In the genomic region with DNA sequence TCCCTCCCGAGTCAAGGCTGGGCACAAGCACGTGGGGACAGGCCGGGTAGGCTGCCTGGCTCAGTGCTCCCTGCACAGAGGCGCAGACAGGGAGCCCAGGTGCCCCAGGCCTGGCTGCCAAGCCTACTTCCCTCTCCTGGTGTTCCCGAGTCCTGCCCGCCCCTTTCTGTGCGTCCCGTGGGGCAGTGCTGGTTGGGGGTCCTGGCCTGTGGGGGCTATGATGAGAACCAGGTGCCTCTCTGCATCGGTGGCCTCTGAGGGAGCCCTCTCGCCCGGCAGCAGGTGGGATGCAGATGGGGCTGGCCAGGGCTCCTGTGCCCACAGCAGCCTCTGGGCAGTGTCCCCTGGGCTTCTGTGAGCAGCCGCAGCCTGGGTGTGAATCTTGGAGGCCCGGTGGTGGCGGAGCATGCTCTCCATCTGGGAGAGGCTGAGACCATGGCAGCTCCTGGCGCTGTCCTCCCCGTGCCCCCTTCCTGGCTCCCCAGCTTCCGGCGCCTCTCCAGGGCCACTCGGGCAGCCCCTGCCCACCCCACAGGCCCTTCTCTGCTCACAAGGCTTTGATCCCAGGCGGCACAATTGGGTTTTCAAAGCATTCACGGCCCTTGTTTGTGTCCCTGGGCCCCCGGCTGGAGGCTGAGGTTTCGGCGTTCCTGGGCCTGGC, we compare ENCODE assay signal across 1 cellular context.
TF ChIP-seq lines count a peak whose summit lies in the region.

No MANE protein-coding gene starts in this region.

TF ChIP-seq in HepG2, 621 proteins besides CTCF, POLR2A, EP300 and RAD21 (continued from another document and continues in another):
- TF ChIP-seq, protein P1, sequence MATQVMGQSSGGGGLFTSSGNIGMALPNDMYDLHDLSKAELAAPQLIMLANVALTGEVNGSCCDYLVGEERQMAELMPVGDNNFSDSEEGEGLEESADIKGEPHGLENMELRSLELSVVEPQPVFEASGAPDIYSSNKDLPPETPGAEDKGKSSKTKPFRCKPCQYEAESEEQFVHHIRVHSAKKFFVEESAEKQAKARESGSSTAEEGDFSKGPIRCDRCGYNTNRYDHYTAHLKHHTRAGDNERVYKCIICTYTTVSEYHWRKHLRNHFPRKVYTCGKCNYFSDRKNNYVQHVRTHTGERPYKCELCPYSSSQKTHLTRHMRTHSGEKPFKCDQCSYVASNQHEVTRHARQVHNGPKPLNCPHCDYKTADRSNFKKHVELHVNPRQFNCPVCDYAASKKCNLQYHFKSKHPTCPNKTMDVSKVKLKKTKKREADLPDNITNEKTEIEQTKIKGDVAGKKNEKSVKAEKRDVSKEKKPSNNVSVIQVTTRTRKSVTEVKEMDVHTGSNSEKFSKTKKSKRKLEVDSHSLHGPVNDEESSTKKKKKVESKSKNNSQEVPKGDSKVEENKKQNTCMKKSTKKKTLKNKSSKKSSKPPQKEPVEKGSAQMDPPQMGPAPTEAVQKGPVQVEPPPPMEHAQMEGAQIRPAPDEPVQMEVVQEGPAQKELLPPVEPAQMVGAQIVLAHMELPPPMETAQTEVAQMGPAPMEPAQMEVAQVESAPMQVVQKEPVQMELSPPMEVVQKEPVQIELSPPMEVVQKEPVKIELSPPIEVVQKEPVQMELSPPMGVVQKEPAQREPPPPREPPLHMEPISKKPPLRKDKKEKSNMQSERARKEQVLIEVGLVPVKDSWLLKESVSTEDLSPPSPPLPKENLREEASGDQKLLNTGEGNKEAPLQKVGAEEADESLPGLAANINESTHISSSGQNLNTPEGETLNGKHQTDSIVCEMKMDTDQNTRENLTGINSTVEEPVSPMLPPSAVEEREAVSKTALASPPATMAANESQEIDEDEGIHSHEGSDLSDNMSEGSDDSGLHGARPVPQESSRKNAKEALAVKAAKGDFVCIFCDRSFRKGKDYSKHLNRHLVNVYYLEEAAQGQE (IDR thresholded peaks at IDR 0.05; ENCODE audit: borderline replicate concordance in 1 of 2, low read depth in 1 of 2, low read length in 2 of 2), result no peak
- TF ChIP-seq ZNF629 (CRISPR knock-in tag; conservative IDR thresholded peaks at IDR 0.05) (no peak), STAT5B (CRISPR knock-in tag; IDR thresholded peaks at IDR 0.05) (no peak), ZC3H4 (CRISPR knock-in tag; IDR thresholded peaks at IDR 0.05; ENCODE audit: borderline replicate concordance) (no peak; the same call in 1 of the 2 replicates), HNRNPK (IDR thresholded peaks at IDR 0.05; ENCODE audit: low read depth, low read length, poor library complexity, severe bottlenecking) (no peak), ZNF136 (CRISPR knock-in tag; IDR thresholded peaks at IDR 0.05; ENCODE audit: low read depth) (no peak), ZBTB1 (CRISPR knock-in tag; IDR thresholded peaks at IDR 0.05; ENCODE audit: borderline replicate concordance) (no peak), IKZF1 (IDR thresholded peaks at IDR 0.05) (no peak), MZF1 (CRISPR knock-in tag; IDR thresholded peaks at IDR 0.05; ENCODE audit: borderline replicate concordance) (no peak), PCBP2 (optimal IDR thresholded peaks at IDR 0.05; ENCODE audit: low read depth, low read length, poor library complexity, severe bottlenecking) (no peak), ZNF678 (CRISPR knock-in tag; IDR thresholded peaks at IDR 0.05) (no peak), ZNF737 (CRISPR knock-in tag; IDR thresholded peaks at IDR 0.05; ENCODE audit: borderline replicate concordance) (no peak), ZNF12 (CRISPR knock-in tag; IDR thresholded peaks at IDR 0.05) (no peak), SMARCC2 (IDR thresholded peaks at IDR 0.05) (no peak), RBAK (CRISPR knock-in tag; IDR thresholded peaks at IDR 0.05) (no peak), SRF (IDR thresholded peaks at IDR 0.05; ENCODE audit: low read depth, low read length) (no peak), ZSCAN12 (CRISPR knock-in tag; IDR thresholded peaks at IDR 0.05) (no peak)
- TF ChIP-seq, protein P2, sequence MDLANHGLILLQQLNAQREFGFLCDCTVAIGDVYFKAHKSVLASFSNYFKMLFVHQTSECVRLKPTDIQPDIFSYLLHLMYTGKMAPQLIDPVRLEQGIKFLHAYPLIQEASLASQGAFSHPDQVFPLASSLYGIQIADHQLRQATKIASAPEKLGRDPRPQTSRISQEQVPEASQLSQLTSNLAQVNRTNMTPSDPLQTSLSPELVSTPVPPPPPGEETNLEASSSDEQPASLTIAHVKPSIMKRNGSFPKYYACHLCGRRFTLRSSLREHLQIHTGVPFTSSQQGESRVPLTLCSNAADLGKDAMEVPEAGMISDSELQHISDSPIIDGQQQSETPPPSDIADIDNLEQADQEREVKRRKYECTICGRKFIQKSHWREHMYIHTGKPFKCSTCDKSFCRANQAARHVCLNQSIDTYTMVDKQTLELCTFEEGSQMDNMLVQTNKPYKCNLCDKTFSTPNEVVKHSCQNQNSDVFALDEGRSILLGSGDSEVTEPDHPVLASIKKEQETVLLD (CRISPR knock-in tag; IDR thresholded peaks at IDR 0.05; ENCODE audit: low read depth), result no peak
- TF ChIP-seq, protein P3, sequence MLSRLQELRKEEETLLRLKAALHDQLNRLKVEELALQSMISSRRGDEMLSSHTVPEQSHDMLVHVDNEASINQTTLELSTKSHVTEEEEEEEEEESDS (CRISPR knock-in tag; IDR thresholded peaks at IDR 0.05; ENCODE audit: borderline replicate concordance), result no peak
- TF ChIP-seq, protein P4, sequence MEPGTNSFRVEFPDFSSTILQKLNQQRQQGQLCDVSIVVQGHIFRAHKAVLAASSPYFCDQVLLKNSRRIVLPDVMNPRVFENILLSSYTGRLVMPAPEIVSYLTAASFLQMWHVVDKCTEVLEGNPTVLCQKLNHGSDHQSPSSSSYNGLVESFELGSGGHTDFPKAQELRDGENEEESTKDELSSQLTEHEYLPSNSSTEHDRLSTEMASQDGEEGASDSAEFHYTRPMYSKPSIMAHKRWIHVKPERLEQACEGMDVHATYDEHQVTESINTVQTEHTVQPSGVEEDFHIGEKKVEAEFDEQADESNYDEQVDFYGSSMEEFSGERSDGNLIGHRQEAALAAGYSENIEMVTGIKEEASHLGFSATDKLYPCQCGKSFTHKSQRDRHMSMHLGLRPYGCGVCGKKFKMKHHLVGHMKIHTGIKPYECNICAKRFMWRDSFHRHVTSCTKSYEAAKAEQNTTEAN (CRISPR knock-in tag; conservative IDR thresholded peaks at IDR 0.05), result peak; percentile 63; the same call in 1 of the 2 replicates
- TF ChIP-seq, protein P5, sequence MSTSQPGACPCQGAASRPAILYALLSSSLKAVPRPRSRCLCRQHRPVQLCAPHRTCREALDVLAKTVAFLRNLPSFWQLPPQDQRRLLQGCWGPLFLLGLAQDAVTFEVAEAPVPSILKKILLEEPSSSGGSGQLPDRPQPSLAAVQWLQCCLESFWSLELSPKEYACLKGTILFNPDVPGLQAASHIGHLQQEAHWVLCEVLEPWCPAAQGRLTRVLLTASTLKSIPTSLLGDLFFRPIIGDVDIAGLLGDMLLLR (CRISPR knock-in tag; IDR thresholded peaks at IDR 0.05), result no peak
- TF ChIP-seq, protein P6, sequence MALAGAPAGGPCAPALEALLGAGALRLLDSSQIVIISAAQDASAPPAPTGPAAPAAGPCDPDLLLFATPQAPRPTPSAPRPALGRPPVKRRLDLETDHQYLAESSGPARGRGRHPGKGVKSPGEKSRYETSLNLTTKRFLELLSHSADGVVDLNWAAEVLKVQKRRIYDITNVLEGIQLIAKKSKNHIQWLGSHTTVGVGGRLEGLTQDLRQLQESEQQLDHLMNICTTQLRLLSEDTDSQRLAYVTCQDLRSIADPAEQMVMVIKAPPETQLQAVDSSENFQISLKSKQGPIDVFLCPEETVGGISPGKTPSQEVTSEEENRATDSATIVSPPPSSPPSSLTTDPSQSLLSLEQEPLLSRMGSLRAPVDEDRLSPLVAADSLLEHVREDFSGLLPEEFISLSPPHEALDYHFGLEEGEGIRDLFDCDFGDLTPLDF (CRISPR knock-in tag; IDR thresholded peaks at IDR 0.05), result no peak
- TF ChIP-seq, protein P7, sequence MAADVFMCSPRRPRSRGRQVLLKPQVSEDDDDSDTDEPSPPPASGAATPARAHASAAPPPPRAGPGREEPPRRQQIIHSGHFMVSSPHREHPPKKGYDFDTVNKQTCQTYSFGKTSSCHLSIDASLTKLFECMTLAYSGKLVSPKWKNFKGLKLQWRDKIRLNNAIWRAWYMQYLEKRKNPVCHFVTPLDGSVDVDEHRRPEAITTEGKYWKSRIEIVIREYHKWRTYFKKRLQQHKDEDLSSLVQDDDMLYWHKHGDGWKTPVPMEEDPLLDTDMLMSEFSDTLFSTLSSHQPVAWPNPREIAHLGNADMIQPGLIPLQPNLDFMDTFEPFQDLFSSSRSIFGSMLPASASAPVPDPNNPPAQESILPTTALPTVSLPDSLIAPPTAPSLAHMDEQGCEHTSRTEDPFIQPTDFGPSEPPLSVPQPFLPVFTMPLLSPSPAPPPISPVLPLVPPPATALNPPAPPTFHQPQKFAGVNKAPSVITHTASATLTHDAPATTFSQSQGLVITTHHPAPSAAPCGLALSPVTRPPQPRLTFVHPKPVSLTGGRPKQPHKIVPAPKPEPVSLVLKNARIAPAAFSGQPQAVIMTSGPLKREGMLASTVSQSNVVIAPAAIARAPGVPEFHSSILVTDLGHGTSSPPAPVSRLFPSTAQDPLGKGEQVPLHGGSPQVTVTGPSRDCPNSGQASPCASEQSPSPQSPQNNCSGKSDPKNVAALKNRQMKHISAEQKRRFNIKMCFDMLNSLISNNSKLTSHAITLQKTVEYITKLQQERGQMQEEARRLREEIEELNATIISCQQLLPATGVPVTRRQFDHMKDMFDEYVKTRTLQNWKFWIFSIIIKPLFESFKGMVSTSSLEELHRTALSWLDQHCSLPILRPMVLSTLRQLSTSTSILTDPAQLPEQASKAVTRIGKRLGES (CRISPR knock-in tag; IDR thresholded peaks at IDR 0.05; ENCODE audit: borderline replicate concordance), result peak; percentile 19; the same call in 1 of the 2 replicates
- TF ChIP-seq, protein P8, sequence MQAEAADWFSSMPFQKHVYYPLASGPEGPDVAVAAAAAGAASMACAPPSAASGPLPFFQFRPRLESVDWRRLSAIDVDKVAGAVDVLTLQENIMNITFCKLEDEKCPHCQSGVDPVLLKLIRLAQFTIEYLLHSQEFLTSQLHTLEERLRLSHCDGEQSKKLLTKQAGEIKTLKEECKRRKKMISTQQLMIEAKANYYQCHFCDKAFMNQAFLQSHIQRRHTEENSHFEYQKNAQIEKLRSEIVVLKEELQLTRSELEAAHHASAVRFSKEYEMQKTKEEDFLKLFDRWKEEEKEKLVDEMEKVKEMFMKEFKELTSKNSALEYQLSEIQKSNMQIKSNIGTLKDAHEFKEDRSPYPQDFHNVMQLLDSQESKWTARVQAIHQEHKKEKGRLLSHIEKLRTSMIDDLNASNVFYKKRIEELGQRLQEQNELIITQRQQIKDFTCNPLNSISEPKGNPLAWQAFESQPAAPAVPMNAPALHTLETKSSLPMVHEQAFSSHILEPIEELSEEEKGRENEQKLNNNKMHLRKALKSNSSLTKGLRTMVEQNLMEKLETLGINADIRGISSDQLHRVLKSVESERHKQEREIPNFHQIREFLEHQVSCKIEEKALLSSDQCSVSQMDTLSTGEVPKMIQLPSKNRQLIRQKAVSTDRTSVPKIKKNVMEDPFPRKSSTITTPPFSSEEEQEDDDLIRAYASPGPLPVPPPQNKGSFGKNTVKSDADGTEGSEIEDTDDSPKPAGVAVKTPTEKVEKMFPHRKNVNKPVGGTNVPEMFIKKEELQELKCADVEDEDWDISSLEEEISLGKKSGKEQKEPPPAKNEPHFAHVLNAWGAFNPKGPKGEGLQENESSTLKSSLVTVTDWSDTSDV (CRISPR knock-in tag; IDR thresholded peaks at IDR 0.05), result no peak
- TF ChIP-seq, protein P9, sequence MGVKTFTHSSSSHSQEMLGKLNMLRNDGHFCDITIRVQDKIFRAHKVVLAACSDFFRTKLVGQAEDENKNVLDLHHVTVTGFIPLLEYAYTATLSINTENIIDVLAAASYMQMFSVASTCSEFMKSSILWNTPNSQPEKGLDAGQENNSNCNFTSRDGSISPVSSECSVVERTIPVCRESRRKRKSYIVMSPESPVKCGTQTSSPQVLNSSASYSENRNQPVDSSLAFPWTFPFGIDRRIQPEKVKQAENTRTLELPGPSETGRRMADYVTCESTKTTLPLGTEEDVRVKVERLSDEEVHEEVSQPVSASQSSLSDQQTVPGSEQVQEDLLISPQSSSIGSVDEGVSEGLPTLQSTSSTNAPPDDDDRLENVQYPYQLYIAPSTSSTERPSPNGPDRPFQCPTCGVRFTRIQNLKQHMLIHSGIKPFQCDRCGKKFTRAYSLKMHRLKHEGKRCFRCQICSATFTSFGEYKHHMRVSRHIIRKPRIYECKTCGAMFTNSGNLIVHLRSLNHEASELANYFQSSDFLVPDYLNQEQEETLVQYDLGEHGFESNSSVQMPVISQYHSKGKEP (CRISPR knock-in tag; IDR thresholded peaks at IDR 0.05), result no peak
- TF ChIP-seq, protein P10, sequence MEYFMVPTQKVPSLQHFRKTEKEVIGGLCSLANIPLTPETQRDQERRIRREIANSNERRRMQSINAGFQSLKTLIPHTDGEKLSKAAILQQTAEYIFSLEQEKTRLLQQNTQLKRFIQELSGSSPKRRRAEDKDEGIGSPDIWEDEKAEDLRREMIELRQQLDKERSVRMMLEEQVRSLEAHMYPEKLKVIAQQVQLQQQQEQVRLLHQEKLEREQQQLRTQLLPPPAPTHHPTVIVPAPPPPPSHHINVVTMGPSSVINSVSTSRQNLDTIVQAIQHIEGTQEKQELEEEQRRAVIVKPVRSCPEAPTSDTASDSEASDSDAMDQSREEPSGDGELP (IDR thresholded peaks at IDR 0.05; ENCODE audit: borderline replicate concordance, low read depth), result peak; percentile 68; the same call in 1 of the 2 replicates
- TF ChIP-seq, protein P11, sequence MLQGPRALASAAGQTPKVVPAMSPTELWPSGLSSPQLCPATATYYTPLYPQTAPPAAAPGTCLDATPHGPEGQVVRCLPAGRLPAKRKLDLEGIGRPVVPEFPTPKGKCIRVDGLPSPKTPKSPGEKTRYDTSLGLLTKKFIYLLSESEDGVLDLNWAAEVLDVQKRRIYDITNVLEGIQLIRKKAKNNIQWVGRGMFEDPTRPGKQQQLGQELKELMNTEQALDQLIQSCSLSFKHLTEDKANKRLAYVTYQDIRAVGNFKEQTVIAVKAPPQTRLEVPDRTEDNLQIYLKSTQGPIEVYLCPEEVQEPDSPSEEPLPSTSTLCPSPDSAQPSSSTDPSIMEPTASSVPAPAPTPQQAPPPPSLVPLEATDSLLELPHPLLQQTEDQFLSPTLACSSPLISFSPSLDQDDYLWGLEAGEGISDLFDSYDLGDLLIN (CRISPR knock-in tag; IDR thresholded peaks at IDR 0.05; ENCODE audit: borderline replicate concordance), result no peak
- TF ChIP-seq, protein P12, sequence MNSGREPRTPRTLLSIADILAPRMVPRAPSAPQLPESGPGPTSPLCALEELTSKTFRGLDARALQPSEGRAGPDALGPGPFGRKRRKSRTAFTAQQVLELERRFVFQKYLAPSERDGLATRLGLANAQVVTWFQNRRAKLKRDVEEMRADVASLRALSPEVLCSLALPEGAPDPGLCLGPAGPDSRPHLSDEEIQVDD (CRISPR knock-in tag; IDR thresholded peaks at IDR 0.05; ENCODE audit: borderline replicate concordance), result peak; percentile 77
- TF ChIP-seq, protein P13, sequence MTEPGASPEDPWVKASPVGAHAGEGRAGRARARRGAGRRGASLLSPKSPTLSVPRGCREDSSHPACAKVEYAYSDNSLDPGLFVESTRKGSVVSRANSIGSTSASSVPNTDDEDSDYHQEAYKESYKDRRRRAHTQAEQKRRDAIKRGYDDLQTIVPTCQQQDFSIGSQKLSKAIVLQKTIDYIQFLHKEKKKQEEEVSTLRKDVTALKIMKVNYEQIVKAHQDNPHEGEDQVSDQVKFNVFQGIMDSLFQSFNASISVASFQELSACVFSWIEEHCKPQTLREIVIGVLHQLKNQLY (CRISPR knock-in tag; IDR thresholded peaks at IDR 0.05), result no peak
- TF ChIP-seq, protein P14, sequence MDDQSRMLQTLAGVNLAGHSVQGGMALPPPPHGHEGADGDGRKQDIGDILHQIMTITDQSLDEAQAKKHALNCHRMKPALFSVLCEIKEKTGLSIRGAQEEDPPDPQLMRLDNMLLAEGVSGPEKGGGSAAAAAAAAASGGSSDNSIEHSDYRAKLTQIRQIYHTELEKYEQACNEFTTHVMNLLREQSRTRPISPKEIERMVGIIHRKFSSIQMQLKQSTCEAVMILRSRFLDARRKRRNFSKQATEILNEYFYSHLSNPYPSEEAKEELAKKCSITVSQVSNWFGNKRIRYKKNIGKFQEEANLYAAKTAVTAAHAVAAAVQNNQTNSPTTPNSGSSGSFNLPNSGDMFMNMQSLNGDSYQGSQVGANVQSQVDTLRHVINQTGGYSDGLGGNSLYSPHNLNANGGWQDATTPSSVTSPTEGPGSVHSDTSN (CRISPR knock-in tag; IDR thresholded peaks at IDR 0.05; ENCODE audit: borderline replicate concordance), result no peak
